25 cellular contexts compared by ENCODE assay signal in the genomic region with DNA sequence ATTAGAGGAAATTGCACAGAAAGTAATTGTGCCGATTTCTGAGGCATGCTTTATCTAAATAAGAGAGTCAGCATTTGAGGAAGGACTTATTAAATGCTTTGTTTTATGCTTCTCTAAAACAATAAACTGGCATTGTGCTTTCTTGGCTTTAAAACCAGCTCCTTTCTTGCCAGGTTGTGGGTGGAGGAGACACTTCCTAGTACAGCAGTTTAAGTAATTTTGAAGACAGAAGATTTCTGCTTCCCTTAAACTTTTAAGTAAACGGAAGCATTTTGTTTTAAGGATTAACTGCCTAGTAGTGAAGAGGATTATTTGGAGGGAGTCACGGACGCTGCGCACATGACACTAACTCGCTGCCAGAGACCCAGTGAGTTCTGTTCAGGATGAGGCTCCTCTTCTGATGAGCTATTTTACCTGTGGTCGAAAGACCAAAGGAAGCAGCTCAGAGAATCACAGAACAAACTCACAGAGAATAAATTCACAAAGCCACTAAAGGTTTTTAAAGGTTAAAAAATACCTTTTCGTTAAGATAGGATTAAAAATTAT.
DNase-seq lines count a peak whose midpoint lies in the region; ATAC-seq and TF ChIP-seq lines count a peak whose summit lies in the region.
"Had no signal": no experiment of that assay in that cellular context is flagged by ENCODE, and none has a peak within 500 bp of the region (broad histone marks: within the 10 kb centered on the region; RNA-seq: fewer than 3 reads in every experiment).

No MANE protein-coding gene starts in this region.

- H3K79me2 ChIP-seq in KMS-11 (ENCODE audit: insufficient read depth, low read depth), result peaks cover 40% of the 10 kb centered on the region

- POLR2A ChIA-PET in Caco-2 (lab: Charles Lee), result no interaction called here

- BruUV-seq in Caco-2 (replicated peaks; lab: Mats Ljungman, UMichigan), result no TSS peak

- H3K36me3 ChIP-seq in Caco-2 (ENCODE audit: control insufficient read depth, insufficient read depth, low read length) (no peaks in the 10 kb centered on the region), KMS-11 (ENCODE audit: insufficient read depth) (no peaks in the 10 kb centered on the region), prostate gland (no peaks in the 10 kb centered on the region), Peyer's patch (no peaks in the 10 kb centered on the region)

- peaks cover 6% of the 10 kb centered on the region for H3K36me3 Mint-ChIP-seq in Caco-2 (ENCODE audit: insufficient read depth, unreplicated experiment)
- H3K36me3 Mint-ChIP-seq in activated T-cell treated with anti-CD3 and anti-CD28 coated beads, Interleukin-2, amount 50 U/mL, for 72 hours (ENCODE audit: insufficient read depth in 2 of 2), result no peaks in the 10 kb centered on the region
- H3K36me3 Mint-ChIP-seq in activated T-helper 1 cell treated with anti-CD3 and anti-CD28 coated beads, Interleukin-12 subunit alpha, Interleukin-12 subunit beta, Interleukin-2, Interleukin-4 antibody, amounts not matched to agents 30 ng/mL and 10 ng/mL and 1 ng/mL, durations not matched to agents 14 hours and 24 hours and 36 hours (ENCODE audit: low read depth), result no peaks in the 10 kb centered on the region
- H3K36me3 Mint-ChIP-seq: stimulated activated naive B cell treated with anti-CD40 and anti-IgM and Interleukin-4, amounts not matched to agents 10 μg/mL and 1 μg/mL and 100 μg/mL, for 72 hours had no signal

- CTCF ChIA-PET in Caco-2 (lab: Charles Lee), result no interaction called here

- TF ChIP-seq CTCF in Caco-2 (IDR thresholded peaks at IDR 0.05; ENCODE audit: insufficient read depth in 1 of 2, low read depth in 1 of 2, low read length in 1 of 2, severe bottlenecking in 1 of 2, unreplicated experiment in 1 of 2) (no peak), KMS-11 (conservative IDR thresholded peaks at IDR 0.05; ENCODE audit: low read depth, low read length) (no peak), prostate gland (IDR thresholded peaks at IDR 0.05) (no peak), Peyer's patch (IDR thresholded peaks at IDR 0.05) (no peak)

- H3K4me1 Mint-ChIP-seq in Caco-2 (ENCODE audit: low read depth, unreplicated experiment), result peaks cover 19% of the 10 kb centered on the region
- no peaks in the 10 kb centered on the region for H3K4me1 Mint-ChIP-seq in activated T-cell treated with anti-CD3 and anti-CD28 coated beads, Interleukin-2, amount 50 U/mL, for 72 hours (ENCODE audit: low read depth)
- H3K4me1 Mint-ChIP-seq in activated T-helper 1 cell treated with anti-CD3 and anti-CD28 coated beads, Interleukin-12 subunit alpha, Interleukin-12 subunit beta, Interleukin-2, Interleukin-4 antibody, amounts not matched to agents 30 ng/mL and 10 ng/mL and 1 ng/mL, durations not matched to agents 14 hours and 24 hours and 36 hours (ENCODE audit: low read depth), result no peaks in the 10 kb centered on the region
- H3K4me1 Mint-ChIP-seq: stimulated activated naive B cell treated with anti-CD40 and anti-IgM and Interleukin-4, amounts not matched to agents 10 μg/mL and 1 μg/mL and 100 μg/mL, for 72 hours had no signal

- no peaks in the 10 kb centered on the region for H4K20me1 ChIP-seq in KMS-11 (ENCODE audit: insufficient read depth)

- no peaks in the 10 kb centered on the region for H3K27me3 Mint-ChIP-seq in Caco-2 (ENCODE audit: insufficient read depth, unreplicated experiment)
- no peaks in the 10 kb centered on the region for H3K27me3 Mint-ChIP-seq in activated T-cell treated with anti-CD3 and anti-CD28 coated beads, Interleukin-2, amount 50 U/mL, for 72 hours (ENCODE audit: low read depth)
- H3K27me3 Mint-ChIP-seq in activated T-helper 1 cell treated with anti-CD3 and anti-CD28 coated beads, Interleukin-12 subunit alpha, Interleukin-12 subunit beta, Interleukin-2, Interleukin-4 antibody, amounts not matched to agents 30 ng/mL and 10 ng/mL and 1 ng/mL, durations not matched to agents 14 hours and 24 hours and 36 hours (ENCODE audit: insufficient read depth), result no peaks in the 10 kb centered on the region
- H3K27me3 Mint-ChIP-seq: dendritic cell treated with granulocyte-macrophage colony-stimulating factor and Interleukin-4, amounts not matched to agents 40 ng/mL and 50 ng/mL, for 4 days; stimulated activated naive B cell treated with anti-CD40 and anti-IgM and Interleukin-4, amounts not matched to agents 10 μg/mL and 1 μg/mL and 100 μg/mL, for 72 hours had no signal

- intact Hi-C loops in Caco-2 (cut with micrococcal nuclease; ENCODE audit: unreplicated experiment), result loop anchor here (1.0 to 2.0 kb wide), 2 partner anchors 59 to 168 kb away; no protein-coding TSS in a partner anchor
- intact Hi-C loops in prostate gland (cut with DNase I), result no loop called here
- intact Hi-C loops in activated T-helper 1 cell treated with anti-CD3 and anti-CD28 coated beads, Interleukin-12 subunit alpha, Interleukin-12 subunit beta, Interleukin-2, Interleukin-4 antibody, amounts not matched to agents 30 ng/mL and 10 ng/mL and 1 ng/mL, durations not matched to agents 14 hours and 24 hours and 36 hours (cut with micrococcal nuclease), result no loop called here

- peaks cover 9% of the 10 kb centered on the region; the same call in 1 of the 2 replicates for H3K4me1 ChIP-seq in Caco-2
- H3K4me1 ChIP-seq in KMS-11 (ENCODE audit: low read depth, poor library complexity, severe bottlenecking), result peaks cover 85% of the 10 kb centered on the region
- no peaks in the 10 kb centered on the region for H3K4me1 ChIP-seq in prostate gland (replicated peaks)
- peaks cover 0 to 7% (median 0%) of the 10 kb centered on the region in 4 donors for H3K4me1 ChIP-seq in Peyer's patch

- peak overlapping the region; percentile 94 for H3K4me2 ChIP-seq in KMS-11

- H3K4me3 Mint-ChIP-seq in Caco-2 (ENCODE audit: unreplicated experiment), result peak overlapping the region; percentile 63
- H3K4me3 Mint-ChIP-seq in activated T-cell treated with anti-CD3 and anti-CD28 coated beads, Interleukin-2, amount 50 U/mL, for 72 hours, result no peak overlapping the region
- H3K4me3 Mint-ChIP-seq in activated T-helper 1 cell treated with anti-CD3 and anti-CD28 coated beads, Interleukin-12 subunit alpha, Interleukin-12 subunit beta, Interleukin-2, Interleukin-4 antibody, amounts not matched to agents 30 ng/mL and 10 ng/mL and 1 ng/mL, durations not matched to agents 14 hours and 24 hours and 36 hours, result no peak overlapping the region
- H3K4me3 Mint-ChIP-seq: activated naive CD4-positive, alpha-beta T cell treated with anti-CD3 and anti-CD28 coated beads for 36 hours; dendritic cell treated with granulocyte-macrophage colony-stimulating factor and Interleukin-4, amounts not matched to agents 40 ng/mL and 50 ng/mL, for 4 days; stimulated activated naive B cell treated with anti-CD40 and anti-IgM and Interleukin-4, amounts not matched to agents 10 μg/mL and 1 μg/mL and 100 μg/mL, for 72 hours; T-helper 1 cell treated with Interleukin-12 subunit alpha and Interleukin-12 subunit beta and Interleukin-4 antibody, amounts not matched to agents 30 μg/mL and 1 μg/mL, for 36 hours had no signal

- WGBS in prostate gland, result 6% methylated on average over 8 of the region's 8 CpGs

- no peaks in the 10 kb centered on the region for H3K9me3 Mint-ChIP-seq in Caco-2 (ENCODE audit: unreplicated experiment)
- H3K9me3 Mint-ChIP-seq in activated T-cell treated with anti-CD3 and anti-CD28 coated beads, Interleukin-2, amount 50 U/mL, for 72 hours, result no peaks in the 10 kb centered on the region
- no peaks in the 10 kb centered on the region for H3K9me3 Mint-ChIP-seq in activated T-helper 1 cell treated with anti-CD3 and anti-CD28 coated beads, Interleukin-12 subunit alpha, Interleukin-12 subunit beta, Interleukin-2, Interleukin-4 antibody, amounts not matched to agents 30 ng/mL and 10 ng/mL and 1 ng/mL, durations not matched to agents 14 hours and 24 hours and 36 hours
- H3K9me3 Mint-ChIP-seq: activated naive CD4-positive, alpha-beta T cell treated with anti-CD3 and anti-CD28 coated beads for 36 hours; dendritic cell treated with granulocyte-macrophage colony-stimulating factor and Interleukin-4, amounts not matched to agents 40 ng/mL and 50 ng/mL, for 4 days; stimulated activated naive B cell treated with anti-CD40 and anti-IgM and Interleukin-4, amounts not matched to agents 10 μg/mL and 1 μg/mL and 100 μg/mL, for 72 hours; T-helper 1 cell treated with Interleukin-12 subunit alpha and Interleukin-12 subunit beta and Interleukin-4 antibody, amounts not matched to agents 30 μg/mL and 1 μg/mL, for 36 hours had no signal

- H3K27ac Mint-ChIP-seq in Caco-2 (ENCODE audit: unreplicated experiment), result peak overlapping the region; percentile 56
- H3K27ac Mint-ChIP-seq in activated T-cell treated with anti-CD3 and anti-CD28 coated beads, Interleukin-2, amount 50 U/mL, for 72 hours, result no peak overlapping the region
- H3K27ac Mint-ChIP-seq in activated T-helper 1 cell treated with anti-CD3 and anti-CD28 coated beads, Interleukin-12 subunit alpha, Interleukin-12 subunit beta, Interleukin-2, Interleukin-4 antibody, amounts not matched to agents 30 ng/mL and 10 ng/mL and 1 ng/mL, durations not matched to agents 14 hours and 24 hours and 36 hours, result no peak overlapping the region
- H3K27ac Mint-ChIP-seq: activated naive CD4-positive, alpha-beta T cell treated with anti-CD3 and anti-CD28 coated beads for 36 hours; dendritic cell treated with granulocyte-macrophage colony-stimulating factor and Interleukin-4, amounts not matched to agents 40 ng/mL and 50 ng/mL, for 4 days; stimulated activated naive B cell treated with anti-CD40 and anti-IgM and Interleukin-4, amounts not matched to agents 10 μg/mL and 1 μg/mL and 100 μg/mL, for 72 hours; T-helper 1 cell treated with Interleukin-12 subunit alpha and Interleukin-12 subunit beta and Interleukin-4 antibody, amounts not matched to agents 30 μg/mL and 1 μg/mL, for 36 hours had no signal

- H3K27me3 ChIP-seq in Caco-2 (replicated peaks; ENCODE audit: control insufficient read depth, insufficient read depth, low read length) (no peaks in the 10 kb centered on the region), KMS-11 (ENCODE audit: insufficient read depth, low read depth) (no peaks in the 10 kb centered on the region), prostate gland (replicated peaks; ENCODE audit: insufficient read depth) (no peaks in the 10 kb centered on the region), Peyer's patch (no peaks in the 10 kb centered on the region)

- no peak for ATAC-seq in activated T-cell treated with anti-CD3 and anti-CD28 coated beads, Interleukin-2, amount 50 U/mL, for 72 hours (replicated peaks in 1 of 2)
- ATAC-seq: left colon; stimulated activated naive B cell treated with anti-CD40 and anti-IgM and Interleukin-4, amounts not matched to agents 10 μg/mL and 1 μg/mL and 100 μg/mL, for 72 hours had no signal

- H3K9me3 ChIP-seq in Caco-2 (no peaks in the 10 kb centered on the region), prostate gland (no peaks in the 10 kb centered on the region), Peyer's patch (no peaks in the 10 kb centered on the region)

- TF ChIP-seq POLR2A in prostate gland (IDR thresholded peaks at IDR 0.05), result no peak
- TF ChIP-seq POLR2A in Peyer's patch (IDR thresholded peaks at IDR 0.05), result no peak

- H3K4me3 ChIP-seq in Caco-2 (ENCODE audit: low read depth, low read length) (no peak overlapping the region), KMS-11 (IDR thresholded peaks at IDR 0.05; ENCODE audit: insufficient read depth, low read depth, low read length) (no peak overlapping the region), prostate gland (peak overlapping the region; percentile 11 to 23), Peyer's patch (no peak overlapping the region)
- H3K4me3 ChIP-seq: GM23248 had no signal

- peak overlapping the region; percentile 85 for H3K9ac ChIP-seq in KMS-11
- H3K9ac ChIP-seq: GM23248 had no signal

- DNase-seq in Caco-2 (peak in 1 of 2 experiments; percentile 7), cerebellar cortex (ENCODE audit: low spot score) (peak; percentile 25), prostate gland (ENCODE audit: low spot score) (peak; percentile 17), foreskin melanocyte (no peak), Peyer's patch (no peak)
- no peak for DNase-seq in activated T-cell treated with anti-CD3 and anti-CD28 coated beads, Interleukin-2, amount 50 U/mL, for 72 hours
- no peak for DNase-seq in activated T-helper 1 cell treated with anti-CD3 and anti-CD28 coated beads, Interleukin-12 subunit alpha, Interleukin-12 subunit beta, Interleukin-2, Interleukin-4 antibody, amounts not matched to agents 30 ng/mL and 10 ng/mL and 1 ng/mL, durations not matched to agents 14 hours and 24 hours and 36 hours (ENCODE audit: low spot score)
- DNase-seq: activated CD4-positive, alpha-beta T cell treated with anti-CD3 and anti-CD28 coated beads for 48 hours; activated naive CD4-positive, alpha-beta T cell treated with anti-CD3 and anti-CD28 coated beads for 36 hours; activated T-cell treated with anti-CD3 and anti-CD28 coated beads, Interleukin-2, amount 50 U/mL, for 48 hours; amygdala; GDM1; GM23248; head of caudate nucleus; left colon; mesendoderm; NCI-H146; NCI-H510A; nucleus accumbens; stimulated activated CD4-positive, alpha-beta T cell treated with anti-CD3 and anti-CD28 coated beads, Interleukin-4, amount 100 ng/mL, for 1 hour; stimulated activated naive B cell treated with anti-CD40 and anti-IgM and Interleukin-4, amounts not matched to agents 10 μg/mL and 1 μg/mL and 100 μg/mL, for 72 hours had no signal

- H3K27ac ChIP-seq in KMS-11, result peak overlapping the region; percentile 96
- peak overlapping the region; percentile 43 to 57 for H3K27ac ChIP-seq in prostate gland
- H3K27ac ChIP-seq in Peyer's patch, result no peak overlapping the region
- H3K27ac ChIP-seq: C4-2B, GM23248 had no signal

- peak overlapping the region; percentile 12; the same call in 1 of the 2 replicates for H2AFZ ChIP-seq in KMS-11 (ENCODE audit: low read depth)
- H2AFZ ChIP-seq: GM23248 had no signal

Comparison
In these comparisons a context has a peak if more than half of its experiments do, and no peak if none do; other contexts are left out.
1. DNase-seq: peak in cerebellar cortex (single experiment) and prostate gland (single experiment); none in activated T-cell treated with anti-CD3 and anti-CD28 coated beads, Interleukin-2, amount 50 U/mL, for 72 hours (0 of 2), foreskin melanocyte (single experiment), activated T-helper 1 cell treated with anti-CD3 and anti-CD28 coated beads, Interleukin-12 subunit alpha, Interleukin-12 subunit beta, Interleukin-2, Interleukin-4 antibody, amounts not matched to agents 30 ng/mL and 10 ng/mL and 1 ng/mL, durations not matched to agents 14 hours and 24 hours and 36 hours (single experiment) and Peyer's patch (0 of 3).
2. H3K4me3 ChIP-seq: peak in prostate gland (2 of 2); none in Caco-2 (single experiment), KMS-11 (single experiment) and Peyer's patch (0 of 4).
3. H3K27ac ChIP-seq: peak in KMS-11 (single experiment) and prostate gland (2 of 2); none in Peyer's patch (0 of 4).